In the genomic region with DNA sequence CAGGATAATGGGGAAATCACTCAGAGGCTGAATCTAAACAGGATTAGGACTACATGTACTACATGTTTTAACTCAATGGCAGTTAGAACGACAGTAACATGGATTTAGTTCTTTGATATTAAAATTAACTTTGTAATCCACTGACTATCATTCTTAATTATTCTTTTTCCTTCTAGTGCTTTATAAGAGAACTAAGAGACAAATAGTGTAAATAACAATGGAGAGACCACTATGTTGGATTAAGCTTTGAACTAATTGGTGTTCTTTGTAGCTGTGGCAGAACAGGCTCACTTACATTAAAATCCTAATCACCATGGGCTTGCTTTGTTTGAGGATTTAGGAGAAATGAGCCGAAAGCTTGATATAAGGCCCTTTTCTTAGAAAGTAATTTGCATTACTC, we compare ENCODE assay signal across 31 cellular contexts.
"Had no signal": no experiment of that assay in that cellular context is flagged by ENCODE, and none has a peak within 500 bp of the region (broad histone marks: within the 10 kb centered on the region; RNA-seq: fewer than 3 reads in every experiment).

No MANE protein-coding gene starts in this region.

- H3K27me3 ChIP-seq: brain microvascular endothelial cell, SJCRH30 had no signal

- ATAC-seq: activated naive CD4-positive, alpha-beta T cell treated with anti-CD3 and anti-CD28 coated beads, Interleukin-2, amount 50 U/mL, for 72 hours; activated T-cell treated with anti-CD3 and anti-CD28 coated beads, Interleukin-2, amount 50 U/mL, for 4 hours; Panc1; T-cell had no signal

- DNase-seq: activated B cell treated with CpG ODN at 0.5 μM for 24 hours; activated CD4-positive, alpha-beta memory T cell treated with anti-CD3 and anti-CD28 coated beads for 36 hours; activated CD4-positive, alpha-beta T cell treated with anti-CD3 and anti-CD28 coated beads for 4 hours; activated CD4-positive, alpha-beta T cell treated with anti-CD3 and anti-CD28 coated beads, Interleukin-2, amount 50 U/mL, for 1 hour; activated CD4-positive, CD25-positive, alpha-beta regulatory T cell treated with anti-CD3 and anti-CD28 coated beads, Interleukin-2, amount 50 U/mL, for 72 hours; activated CD8-positive, alpha-beta memory T cell treated with anti-CD3 and anti-CD28 coated beads, Interleukin-2, amount 50 U/mL, for 4 hours; activated gamma-delta T cell treated with Interleukin-2 at 50 U/mL for 16 hours; activated naive CD4-positive, alpha-beta T cell treated with anti-CD3 and anti-CD28 coated beads for 36 hours; activated T-cell treated with anti-CD3 and anti-CD28 coated beads for 4 hours; activated T-cell treated with anti-CD3 and anti-CD28 coated beads, Interleukin-2, amount 50 U/mL, for 4 hours; amniotic stem cell; aorta; brain microvascular endothelial cell; central memory CD4-positive, alpha-beta T cell; Karpas-422; NCI-H1105; NCI-H1417 treated with DMSO at 0.1 percent for 48 hours; NCI-H187 treated with DMSO at 0.1 percent for 48 hours; NCI-H2081; NCI-H2171 treated with DMSO at 0.1 percent for 48 hours; NCI-H2227 treated with DMSO at 0.1 percent for 48 hours; NCI-H446; SHP77; SJCRH30; T-cell; T-helper 2 cell; T-helper 9 cell had no signal

- H3K36me3 ChIP-seq: brain microvascular endothelial cell had no signal

- H3K4me3 ChIP-seq: SJCRH30, SK-N-MC had no signal

- H3K27ac ChIP-seq: brain microvascular endothelial cell, SJCRH30, SK-N-MC, VCaP had no signal

- H3K9me3 ChIP-seq: SJCRH30 had no signal
